In genomic region chr11:111469200-111469599, GRCh38 we compare ENCODE assay signal across 20 cellular contexts. TPM values are rescaled to one million over a fixed set of nuclear protein-coding genes. Genes with fewer than 3 reads are reported as not detected.
DNase-seq lines count a peak whose midpoint lies in the region; ATAC-seq and TF ChIP-seq lines count a peak whose summit lies in the region.
"Had no signal": no experiment of that assay in that cellular context is flagged by ENCODE, and none has a peak within 500 bp of the region (broad histone marks: within the 10 kb centered on the region; RNA-seq: fewer than 3 reads in every experiment).

No MANE protein-coding gene starts in this region.

- no peak overlapping the region for H2AK5ac ChIP-seq in mesenchymal stem cell (ENCODE audit: low read length, severe bottlenecking)

- H3K14ac ChIP-seq in mesenchymal stem cell (ENCODE audit: low read length in 2 of 2), result no peak overlapping the region

- H3K4me3 ChIP-seq in NB4 (ENCODE audit: low read depth, low read length) (no peak overlapping the region), mesenchymal stem cell (ENCODE audit: insufficient read depth in 1 of 2, low read depth in 1 of 2, low read length in 2 of 2) (no peak overlapping the region), tibial nerve (no peak overlapping the region), vagina (no peak overlapping the region)
- H3K4me3 ChIP-seq: cardiac muscle cell had no signal

- H3K9ac ChIP-seq in mesenchymal stem cell (ENCODE audit: low read length), result no peak overlapping the region

- H3K18ac ChIP-seq in mesenchymal stem cell (ENCODE audit: low read depth in 1 of 2, low read length in 2 of 2), result no peak overlapping the region

- no peak for TF ChIP-seq EP300 in tibial nerve (IDR thresholded peaks at IDR 0.05)

- H3K27ac ChIP-seq in mesenchymal stem cell (ENCODE audit: low read length, poor library complexity, severe bottlenecking), result no peak overlapping the region
- H3K27ac ChIP-seq in tibial nerve, result no peak overlapping the region
- H3K27ac ChIP-seq in vagina, result no peak overlapping the region
- H3K27ac ChIP-seq: cardiac muscle cell had no signal

- H2AFZ ChIP-seq in mesenchymal stem cell (ENCODE audit: low read depth, low read length), result no peak overlapping the region

- H3K9me3 ChIP-seq in mesenchymal stem cell (ENCODE audit: control insufficient read depth, low read length) (no peaks in the 10 kb centered on the region), tibial nerve (no peaks in the 10 kb centered on the region), vagina (no peaks in the 10 kb centered on the region)

- no peak overlapping the region for H2BK5ac ChIP-seq in mesenchymal stem cell (ENCODE audit: low read depth, low read length, poor library complexity, severe bottlenecking)

- H2BK120ac ChIP-seq in mesenchymal stem cell (ENCODE audit: low read depth, low read length), result no peak overlapping the region

- no peaks in the 10 kb centered on the region for H3K79me1 ChIP-seq in mesenchymal stem cell (replicated peaks; ENCODE audit: low read length, poor library complexity, severe bottlenecking)

- intact Hi-C loops in vagina (cut with DNase I), result no loop called here

- TF ChIP-seq POLR2A in NB4 (IDR thresholded peaks at IDR 0.05; ENCODE audit: extremely low read depth, insufficient read length), result no peak
- TF ChIP-seq POLR2A in tibial nerve (IDR thresholded peaks at IDR 0.05), result no peak
- TF ChIP-seq POLR2A in vagina (IDR thresholded peaks at IDR 0.05), result no peak

- H2BK12ac ChIP-seq in mesenchymal stem cell (ENCODE audit: low read length in 2 of 2), result no peak overlapping the region

- H3K4me2 ChIP-seq in mesenchymal stem cell (ENCODE audit: low read length, poor library complexity, severe bottlenecking), result no peak overlapping the region

- H2BK15ac ChIP-seq in mesenchymal stem cell (ENCODE audit: low read depth, poor library complexity, severe bottlenecking), result no peak overlapping the region

- no peak overlapping the region for H4K91ac ChIP-seq in mesenchymal stem cell (ENCODE audit: low read length)

- no peak overlapping the region for H3K4ac ChIP-seq in mesenchymal stem cell (ENCODE audit: low read depth in 1 of 2, low read length in 2 of 2)

- H3K36me3 ChIP-seq in mesenchymal stem cell (ENCODE audit: control insufficient read depth in 1 of 2, insufficient read depth in 2 of 2, low read depth in 1 of 2, low read length in 2 of 2), result no peaks in the 10 kb centered on the region
- H3K36me3 ChIP-seq in tibial nerve, result no peaks in the 10 kb centered on the region
- H3K36me3 ChIP-seq in vagina, result no peaks in the 10 kb centered on the region
- H3K36me3 ChIP-seq: cardiac muscle cell had no signal

- H3K4me1 ChIP-seq in mesenchymal stem cell (ENCODE audit: control insufficient read depth, insufficient read depth, low read depth, low read length) (no peaks in the 10 kb centered on the region), tibial nerve (no peaks in the 10 kb centered on the region), vagina (no peaks in the 10 kb centered on the region)

- no peak overlapping the region for H3K23ac ChIP-seq in mesenchymal stem cell (ENCODE audit: low read length in 2 of 2)

- WGBS in mesenchymal stem cell, result 75% methylated on average over 4 of the region's 4 CpGs
- WGBS in tibial nerve, 2 donors, result 28 to 31% methylated on average over 4 of the region's 4 CpGs

- ATAC-seq in GM19452 (IDR thresholded peaks at IDR 0.05; ENCODE audit: unreplicated experiment) (no peak), HG03354 (IDR thresholded peaks at IDR 0.05; ENCODE audit: poor library complexity, severe bottlenecking, unreplicated experiment) (no peak)
- ATAC-seq: effector memory CD8-positive, alpha-beta T cell; T-cell had no signal

- TF ChIP-seq CTCF in NB4 (IDR thresholded peaks at IDR 0.05; ENCODE audit: low read depth, low read length), result no peak
- no peak for TF ChIP-seq CTCF in tibial nerve (IDR thresholded peaks at IDR 0.05)
- TF ChIP-seq CTCF in vagina (IDR thresholded peaks at IDR 0.05), result no peak

- no peaks in the 10 kb centered on the region for H3K27me3 ChIP-seq in mesenchymal stem cell (ENCODE audit: control insufficient read depth in 1 of 2, insufficient read depth in 1 of 2, low read length in 2 of 2)
- H3K27me3 ChIP-seq in tibial nerve, result no peaks in the 10 kb centered on the region
- H3K27me3 ChIP-seq in vagina, result no peaks in the 10 kb centered on the region

- no peak overlapping the region for H4K8ac ChIP-seq in mesenchymal stem cell (ENCODE audit: low read length)

- DNase-seq in EL (peak; percentile 15), NB4 (ENCODE audit: low read depth) (peak; percentile 38), astrocyte of the hippocampus (ENCODE audit: low read depth, low spot score) (peak; percentile 23), mesenchymal stem cell (peak; percentile 15), tibial nerve (ENCODE audit: low spot score in 2 of 2) (no peak), vagina (ENCODE audit: extremely low spot score in 2 of 2) (no peak)
- DNase-seq: activated CD4-positive, CD25-positive, alpha-beta regulatory T cell treated with anti-CD3 and anti-CD28 coated beads, Interleukin-2, amount 50 U/mL, for 72 hours; activated CD8-positive, alpha-beta memory T cell treated with anti-CD3 and anti-CD28 coated beads, Interleukin-2, amount 50 U/mL, for 48 hours; effector memory CD8-positive, alpha-beta T cell; foreskin melanocyte; GOT3; NCI-H1048; NCI-H2107; posterior cingulate gyrus; stimulated activated CD4-positive, alpha-beta T cell treated with anti-CD3 and anti-CD28 coated beads, Interleukin-12 subunit alpha, Interleukin-12 subunit beta, amount 100 ng/mL, for 4 hours; T-cell had no signal

RNA-seq across cellular contexts. Expression of gene BTG4, which starts 43.0 kb away (rescaled TPM):
- 0.07 TPM for polyA plus RNA-seq in mesenchymal stem cell (2013, experiment 1 of 2)
- polyA plus RNA-seq in mesenchymal stem cell (2013, experiment 2 of 2), result 0.04 TPM
- total RNA-seq in tibial nerve (not detected), vagina (not detected)
- total RNA-seq: cardiac muscle cell, lower leg skin, T-cell had no signal
- polyA plus RNA-seq: cardiac muscle cell had no signal

RNA-seq across cellular contexts. Expression of gene HOATZ, which starts 45.4 kb away (rescaled TPM):
- polyA plus RNA-seq in mesenchymal stem cell (2013, experiment 1 of 2), result 0.07 TPM
- 0.07 TPM for polyA plus RNA-seq in mesenchymal stem cell (2013, experiment 2 of 2)
- total RNA-seq in tibial nerve, result not detected
- not detected for total RNA-seq in vagina
- total RNA-seq: cardiac muscle cell, lower leg skin, T-cell had no signal
- polyA plus RNA-seq: cardiac muscle cell had no signal

Comparison
In these comparisons a context has a peak if more than half of its experiments do, and no peak if none do; other contexts are left out.
1. DNase-seq: peak in EL (single experiment), NB4 (single experiment), astrocyte of the hippocampus (single experiment) and mesenchymal stem cell (single experiment); none in tibial nerve (0 of 2) and vagina (0 of 2).